In the genomic region with DNA sequence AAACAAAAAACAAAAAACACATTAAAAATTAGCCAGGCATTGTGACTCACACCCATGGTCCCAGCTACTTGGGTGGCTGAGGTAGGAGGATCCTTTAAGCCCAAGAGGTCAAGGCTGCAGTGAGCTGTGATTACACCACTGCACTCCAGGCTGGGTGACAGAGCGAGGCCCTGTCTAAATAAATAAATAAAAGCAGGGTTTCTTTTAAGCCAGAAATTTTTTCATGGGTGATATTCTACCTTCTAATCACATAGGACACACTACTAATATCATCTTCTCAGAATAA, we compare ENCODE assay signal across 1 cellular context.
A peak's percentile ranks its signal among the peaks of the same experiment; 100 is the strongest.
TF ChIP-seq lines count a peak whose summit lies in the region.

No MANE protein-coding gene starts in this region.

TF ChIP-seq in HepG2, 621 proteins besides CTCF, POLR2A, EP300 and RAD21 (continued from another document):
- TF ChIP-seq FOXA3 (CRISPR knock-in tag; IDR thresholded peaks at IDR 0.05) (peak; percentile 10; the same call in 1 of the 2 replicates), NR2F1 (CRISPR knock-in tag; IDR thresholded peaks at IDR 0.05) (peak; percentile 71 to 79; a peak in 3 of 4 replicates), CEBPG (CRISPR knock-in tag; IDR thresholded peaks at IDR 0.05) (peak; percentile 36; the same call in 1 of the 2 replicates), HNF4A (CRISPR knock-in tag; IDR thresholded peaks at IDR 0.05) (0 out of 2 replicates have a peak, but pooled peaks have one; percentile 13), FOXP1 (IDR thresholded peaks at IDR 0.05) (no peak), FOXP1 (CRISPR knock-in tag; IDR thresholded peaks at IDR 0.05) (peak; percentile 80; the same call in 1 of the 2 replicates), RARA (CRISPR knock-in tag; IDR thresholded peaks at IDR 0.05) (peak; percentile 78), CEBPB (IDR thresholded peaks at IDR 0.05; ENCODE audit: borderline replicate concordance, low read depth, low read length) (peak; percentile 38; the same call in 1 of the 2 replicates), PCBP2 (optimal IDR thresholded peaks at IDR 0.05; ENCODE audit: low read depth, low read length, poor library complexity, severe bottlenecking) (no peak), SOX13 (IDR thresholded peaks at IDR 0.05) (no peak), SOX13 (CRISPR knock-in tag; conservative IDR thresholded peaks at IDR 0.05 in 1 of 2, IDR thresholded peaks at IDR 0.05 in 1 of 2) (peak in 1 of 2 experiments; percentile 53; a peak in 1 of 4 replicates), SALL1 (CRISPR knock-in tag; IDR thresholded peaks at IDR 0.05) (peak; percentile 22; the same call in 1 of the 2 replicates), GATAD2A (CRISPR knock-in tag; IDR thresholded peaks at IDR 0.05) (peak; percentile 57; the same call in 1 of the 2 replicates), SAP130 (CRISPR knock-in tag; IDR thresholded peaks at IDR 0.05; ENCODE audit: low read depth) (peak; percentile 20; the same call in 1 of the 2 replicates), ZFP82 (CRISPR knock-in tag; IDR thresholded peaks at IDR 0.05; ENCODE audit: borderline replicate concordance) (no peak), MYNN (CRISPR knock-in tag; IDR thresholded peaks at IDR 0.05; ENCODE audit: low read depth) (no peak), ZBTB3 (CRISPR knock-in tag; IDR thresholded peaks at IDR 0.05; ENCODE audit: borderline replicate concordance, low read depth) (no peak), RXRA (CRISPR knock-in tag; IDR thresholded peaks at IDR 0.05) (peak; percentile 23; the same call in 1 of the 2 replicates), SOX6 (IDR thresholded peaks at IDR 0.05) (no peak), SOX6 (CRISPR knock-in tag; IDR thresholded peaks at IDR 0.05) (peak; percentile 37; the same call in 1 of the 2 replicates)
- TF ChIP-seq, protein P1, sequence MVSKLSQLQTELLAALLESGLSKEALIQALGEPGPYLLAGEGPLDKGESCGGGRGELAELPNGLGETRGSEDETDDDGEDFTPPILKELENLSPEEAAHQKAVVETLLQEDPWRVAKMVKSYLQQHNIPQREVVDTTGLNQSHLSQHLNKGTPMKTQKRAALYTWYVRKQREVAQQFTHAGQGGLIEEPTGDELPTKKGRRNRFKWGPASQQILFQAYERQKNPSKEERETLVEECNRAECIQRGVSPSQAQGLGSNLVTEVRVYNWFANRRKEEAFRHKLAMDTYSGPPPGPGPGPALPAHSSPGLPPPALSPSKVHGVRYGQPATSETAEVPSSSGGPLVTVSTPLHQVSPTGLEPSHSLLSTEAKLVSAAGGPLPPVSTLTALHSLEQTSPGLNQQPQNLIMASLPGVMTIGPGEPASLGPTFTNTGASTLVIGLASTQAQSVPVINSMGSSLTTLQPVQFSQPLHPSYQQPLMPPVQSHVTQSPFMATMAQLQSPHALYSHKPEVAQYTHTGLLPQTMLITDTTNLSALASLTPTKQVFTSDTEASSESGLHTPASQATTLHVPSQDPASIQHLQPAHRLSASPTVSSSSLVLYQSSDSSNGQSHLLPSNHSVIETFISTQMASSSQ (IDR thresholded peaks at IDR 0.05; ENCODE audit: low read depth), result 0 out of 2 replicates have a peak, but pooled peaks have one; percentile 37
- TF ChIP-seq, protein P1 (CRISPR knock-in tag; IDR thresholded peaks at IDR 0.05; ENCODE audit: borderline replicate concordance), result no peak
- TF ChIP-seq, protein P2, sequence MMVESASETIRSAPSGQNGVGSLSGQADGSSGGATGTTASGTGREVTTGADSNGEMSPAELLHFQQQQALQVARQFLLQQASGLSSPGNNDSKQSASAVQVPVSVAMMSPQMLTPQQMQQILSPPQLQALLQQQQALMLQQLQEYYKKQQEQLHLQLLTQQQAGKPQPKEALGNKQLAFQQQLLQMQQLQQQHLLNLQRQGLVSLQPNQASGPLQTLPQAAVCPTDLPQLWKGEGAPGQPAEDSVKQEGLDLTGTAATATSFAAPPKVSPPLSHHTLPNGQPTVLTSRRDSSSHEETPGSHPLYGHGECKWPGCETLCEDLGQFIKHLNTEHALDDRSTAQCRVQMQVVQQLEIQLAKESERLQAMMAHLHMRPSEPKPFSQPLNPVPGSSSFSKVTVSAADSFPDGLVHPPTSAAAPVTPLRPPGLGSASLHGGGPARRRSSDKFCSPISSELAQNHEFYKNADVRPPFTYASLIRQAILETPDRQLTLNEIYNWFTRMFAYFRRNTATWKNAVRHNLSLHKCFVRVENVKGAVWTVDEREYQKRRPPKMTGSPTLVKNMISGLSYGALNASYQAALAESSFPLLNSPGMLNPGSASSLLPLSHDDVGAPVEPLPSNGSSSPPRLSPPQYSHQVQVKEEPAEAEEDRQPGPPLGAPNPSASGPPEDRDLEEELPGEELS (CRISPR knock-in tag; IDR thresholded peaks at IDR 0.05), result peak; percentile 61
- TF ChIP-seq, protein P3, sequence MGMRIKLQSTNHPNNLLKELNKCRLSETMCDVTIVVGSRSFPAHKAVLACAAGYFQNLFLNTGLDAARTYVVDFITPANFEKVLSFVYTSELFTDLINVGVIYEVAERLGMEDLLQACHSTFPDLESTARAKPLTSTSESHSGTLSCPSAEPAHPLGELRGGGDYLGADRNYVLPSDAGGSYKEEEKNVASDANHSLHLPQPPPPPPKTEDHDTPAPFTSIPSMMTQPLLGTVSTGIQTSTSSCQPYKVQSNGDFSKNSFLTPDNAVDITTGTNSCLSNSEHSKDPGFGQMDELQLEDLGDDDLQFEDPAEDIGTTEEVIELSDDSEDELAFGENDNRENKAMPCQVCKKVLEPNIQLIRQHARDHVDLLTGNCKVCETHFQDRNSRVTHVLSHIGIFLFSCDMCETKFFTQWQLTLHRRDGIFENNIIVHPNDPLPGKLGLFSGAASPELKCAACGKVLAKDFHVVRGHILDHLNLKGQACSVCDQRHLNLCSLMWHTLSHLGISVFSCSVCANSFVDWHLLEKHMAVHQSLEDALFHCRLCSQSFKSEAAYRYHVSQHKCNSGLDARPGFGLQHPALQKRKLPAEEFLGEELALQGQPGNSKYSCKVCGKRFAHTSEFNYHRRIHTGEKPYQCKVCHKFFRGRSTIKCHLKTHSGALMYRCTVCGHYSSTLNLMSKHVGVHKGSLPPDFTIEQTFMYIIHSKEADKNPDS (CRISPR knock-in tag; IDR thresholded peaks at IDR 0.05), result no peak
